Comparison of ENCODE assay signal across 8 cellular contexts in genomic region chr7:7180725-7181428, GRCh38. TPM values are rescaled to one million over a fixed set of nuclear protein-coding genes. Genes with fewer than 3 reads are reported as not detected.
DNase-seq lines count a peak whose midpoint lies in the region; ATAC-seq, FAIRE-seq and TF ChIP-seq lines count a peak whose summit lies in the region.

No MANE protein-coding gene starts in this region.

- peak overlapping the region; percentile 0; the same call in 1 of the 2 replicates for H2BK120ac ChIP-seq in IMR-90 (ENCODE audit: low read depth, low read length)

- H3K4me3 Mint-ChIP-seq in naive thymus-derived CD8-positive, alpha-beta T cell = peak overlapping the region; percentile 32 to 99 (median 93)

- no peaks in the 10 kb centered on the region for H3K9me3 Mint-ChIP-seq in naive thymus-derived CD8-positive, alpha-beta T cell

- H3K27ac ChIP-seq in ACC112 (ENCODE audit: low read depth, low read length) (peak overlapping the region; percentile 65), IMR-90 (ENCODE audit: insufficient read depth, low read length) (no peak overlapping the region), mammary epithelial cell (ENCODE audit: insufficient read depth, low read depth, low read length) (peak overlapping the region; percentile 88), caudate nucleus (ENCODE audit: low read depth, low read length) (no peak overlapping the region)

- BruUV-seq in IMR-90 (replicated peaks; lab: Mats Ljungman, UMichigan) (no TSS peak), mammary epithelial cell (replicated peaks; lab: Mats Ljungman, UMichigan) (no TSS peak)

- peaks cover 11% of the 10 kb centered on the region for H3K9me1 ChIP-seq in IMR-90 (ENCODE audit: insufficient read depth, low read length)

- H2AK5ac ChIP-seq in IMR-90 (ENCODE audit: low read depth, low read length) = peak overlapping the region; percentile 66; the same call in 1 of the 2 replicates

- H3K79me2 ChIP-seq in ACC112 (ENCODE audit: control insufficient read depth, insufficient read depth, low read length, unreplicated experiment) (peaks cover 57% of the 10 kb centered on the region), mammary epithelial cell (ENCODE audit: insufficient read depth, low read length) (peaks cover 45% of the 10 kb centered on the region)

- peaks cover 17 to 24% (median 19%) of the 10 kb centered on the region in 4 donors for H3K4me1 Mint-ChIP-seq in naive thymus-derived CD8-positive, alpha-beta T cell

- DNase-seq in IMR-90 = no peak
- DNase-seq in mammary epithelial cell = no peak
- no peak for DNase-seq in naive thymus-derived CD8-positive, alpha-beta T cell
- no peak for DNase-seq in GM19239 (ENCODE audit: insufficient read length, low spot score)
- DNase-seq in caudate nucleus (lab: John Stamatoyannopoulos, UW) = no peak

- TF ChIP-seq CTCF in IMR-90 (conservative IDR thresholded peaks at IDR 0.05; ENCODE audit: low read depth, low read length) = no peak
- TF ChIP-seq CTCF in mammary epithelial cell (conservative IDR thresholded peaks at IDR 0.05 in 1 of 2, IDR thresholded peaks at IDR 0.05 in 1 of 2; ENCODE audit: extremely low read depth in 1 of 2, insufficient read depth in 1 of 2, low read depth in 1 of 2, low read length in 2 of 2) = no peak

- H4K8ac ChIP-seq in IMR-90 (ENCODE audit: low read depth in 2 of 2, low read length in 2 of 2) = peak overlapping the region; percentile 1 to 25; a peak in 2 of 4 replicates

- H2BK15ac ChIP-seq in IMR-90 (ENCODE audit: low read depth, low read length) = no peak overlapping the region

- intact Hi-C loops in IMR-90 (cut with micrococcal nuclease) (loop anchor here (5.0 kb wide), 2 partner anchors 56 to 361 kb away; no protein-coding TSS in a partner anchor), mammary epithelial cell (cut with micrococcal nuclease) (loop anchor here (5.0 kb wide), 1 partner anchor 91 kb away; no protein-coding TSS in a partner anchor)

- H3K9me3 ChIP-seq in IMR-90 (ENCODE audit: control insufficient read depth, insufficient read depth, low read length) (no peaks in the 10 kb centered on the region), mammary epithelial cell (replicated peaks; ENCODE audit: insufficient read depth, low read length) (no peaks in the 10 kb centered on the region)

- H4K20me1 ChIP-seq in IMR-90 (ENCODE audit: insufficient read depth, low read length) = no peaks in the 10 kb centered on the region
- no peaks in the 10 kb centered on the region for H4K20me1 ChIP-seq in mammary epithelial cell (ENCODE audit: insufficient read depth, low read length)

- peak overlapping the region; percentile 86 to 99 (median 98) for H3K27ac Mint-ChIP-seq in naive thymus-derived CD8-positive, alpha-beta T cell

- H3K36me3 ChIP-seq in ACC112 (ENCODE audit: insufficient read depth, low read length) = no peaks in the 10 kb centered on the region
- H3K36me3 ChIP-seq in IMR-90 (ENCODE audit: control insufficient read depth, insufficient read depth, low read length) = no peaks in the 10 kb centered on the region
- H3K36me3 ChIP-seq in mammary epithelial cell (ENCODE audit: insufficient read depth, low read length) = no peaks in the 10 kb centered on the region

- peak overlapping the region; percentile 9 for H2BK5ac ChIP-seq in IMR-90 (ENCODE audit: low read depth, low read length, poor library complexity, severe bottlenecking)

- H4K91ac ChIP-seq in IMR-90 (ENCODE audit: insufficient read depth, low read depth, low read length) = no peak overlapping the region

- dilution Hi-C loops in IMR-90 (cut with HindIII; ENCODE audit: low sequenced_read_pairs, unreplicated experiment) = no loop called here
- dilution Hi-C loops in mammary epithelial cell (cut with HindIII; ENCODE audit: low sequenced_read_pairs) = no loop called here

- H2AFZ ChIP-seq in ACC112 (ENCODE audit: low read length, unreplicated experiment) (no peak overlapping the region), IMR-90 (replicated peaks; ENCODE audit: low read length, poor library complexity) (no peak overlapping the region), mammary epithelial cell (ENCODE audit: low read depth, low read length) (no peak overlapping the region)

- no peak overlapping the region for H3K18ac ChIP-seq in IMR-90 (ENCODE audit: low read depth, low read length)

- CTCF ChIA-PET in IMR-90 (lab: Yijun Ruan, JAX) (interaction anchor here (0.5 to 1.3 kb wide), 2 partner anchors 28 to 37 kb away, joined by 3 read pairs; no protein-coding TSS in a partner anchor), mammary epithelial cell (lab: Charles Lee; ENCODE audit: low non-redundant PET) (no interaction called here)

- peaks cover 7 to 15% of the 10 kb centered on the region in 2 experiments; a peak in 3 of 4 replicates for H3K79me1 ChIP-seq in IMR-90 (ENCODE audit: low read depth in 1 of 2, low read length in 2 of 2)

- ATAC-seq in IMR-90 (ENCODE audit: low read depth) = no peak
- no peak for ATAC-seq in naive thymus-derived CD8-positive, alpha-beta T cell
- no peak for ATAC-seq in HG03196 (IDR thresholded peaks at IDR 0.05; ENCODE audit: unreplicated experiment)
- no peak for ATAC-seq in HG02798 (IDR thresholded peaks at IDR 0.05; ENCODE audit: poor library complexity, unreplicated experiment)

- TF ChIP-seq RAD21 in IMR-90 (IDR thresholded peaks at IDR 0.05; ENCODE audit: low read length) = no peak

- H3K4me1 ChIP-seq in ACC112 (ENCODE audit: control insufficient read depth, insufficient read depth, low read length, unreplicated experiment) = peaks cover 50% of the 10 kb centered on the region
- peaks cover 3% of the 10 kb centered on the region for H3K4me1 ChIP-seq in IMR-90 (ENCODE audit: control insufficient read depth, insufficient read depth, low read length)
- peaks cover 60% of the 10 kb centered on the region for H3K4me1 ChIP-seq in mammary epithelial cell (ENCODE audit: insufficient read depth, low read length)

- H3K36me3 Mint-ChIP-seq in naive thymus-derived CD8-positive, alpha-beta T cell = peaks cover 0 to 7% (median 0%) of the 10 kb centered on the region in 3 donors

- in situ Hi-C loops in IMR-90 (cut with MboI; ENCODE audit: low sequenced_read_pairs) (no loop called here), mammary epithelial cell (cut with MboI; ENCODE audit: low sequenced_read_pairs in 2 of 2) (no loop called here)

- H2AK9ac ChIP-seq in IMR-90 (replicated peaks; ENCODE audit: low read depth, low read length, poor library complexity) = no peak overlapping the region

- no peak overlapping the region for H3K56ac ChIP-seq in IMR-90 (ENCODE audit: extremely low read depth, insufficient read depth, low read length)

- H3K14ac ChIP-seq in IMR-90 (replicated peaks; ENCODE audit: low read depth, low read length) = no peak overlapping the region

- no peak for FAIRE-seq in GM19239 (lab: Jason Lieb, UNC)

- TF ChIP-seq POLR2A in IMR-90 (IDR thresholded peaks at IDR 0.05; ENCODE audit: low read depth, low read length) = no peak

- no peaks in the 10 kb centered on the region for H3K27me3 ChIP-seq in ACC112 (ENCODE audit: insufficient read depth, low read length)
- H3K27me3 ChIP-seq in IMR-90 (ENCODE audit: control insufficient read depth, insufficient read depth, low read length) = no peaks in the 10 kb centered on the region
- no peaks in the 10 kb centered on the region for H3K27me3 ChIP-seq in mammary epithelial cell (ENCODE audit: insufficient read depth, low read length)

- 100% methylated on average over 3 of the region's 8 CpGs; no CpG with 5 or more reads in 1 of the 2 experiments for WGBS in IMR-90 (ENCODE audit: extremely low coverage in 2 of 2, insufficient read length in 1 of 2), 2 experiments
- 92% methylated on average over 8 of the region's 8 CpGs for WGBS in mammary epithelial cell (ENCODE audit: low coverage, missing lambda C conversion rate)

- H3K27me3 Mint-ChIP-seq in naive thymus-derived CD8-positive, alpha-beta T cell = no peaks in the 10 kb centered on the region

- H3K9ac ChIP-seq in IMR-90 (ENCODE audit: low read depth, low read length) (no peak overlapping the region), mammary epithelial cell (ENCODE audit: insufficient read depth, low read length) (no peak overlapping the region)

- POLR2A ChIA-PET in IMR-90 (lab: Charles Lee; ENCODE audit: unreplicated experiment) = no interaction called here
- POLR2A ChIA-PET in naive thymus-derived CD8-positive, alpha-beta T cell (lab: Charles Lee) = interaction anchor here (0.7 to 4.7 kb wide), 16 partner anchors 13 to 1158 kb away, joined by 3 to 96 read pairs (median 4); no protein-coding TSS in a partner anchor

- peak overlapping the region; percentile 15; the same call in 1 of the 2 replicates for H4K5ac ChIP-seq in IMR-90 (ENCODE audit: low read depth, low read length)

- peak overlapping the region; percentile 75; the same call in 1 of the 2 replicates for H3K23ac ChIP-seq in IMR-90 (ENCODE audit: low read depth, low read length)

- H3K4me3 ChIP-seq in ACC112 (ENCODE audit: low read depth, low read length) = peak overlapping the region; percentile 98
- no peak overlapping the region for H3K4me3 ChIP-seq in IMR-90 (ENCODE audit: insufficient read depth, low read depth, low read length)
- H3K4me3 ChIP-seq in mammary epithelial cell (replicated peaks in 1 of 3; ENCODE audit: insufficient read depth in 1 of 3, low read depth in 2 of 3, low read length in 3 of 3) = peak overlapping the region in 1 of 3 experiments; percentile 59

- peak overlapping the region; percentile 31; the same call in 1 of the 2 replicates for H2BK20ac ChIP-seq in IMR-90 (ENCODE audit: low read depth, low read length)

- peak overlapping the region; percentile 79; the same call in 1 of the 2 replicates for H3K4me2 ChIP-seq in IMR-90 (ENCODE audit: low read depth, low read length)
- peak overlapping the region; percentile 91 for H3K4me2 ChIP-seq in mammary epithelial cell (ENCODE audit: insufficient read depth, low read depth, low read length)

- no peak overlapping the region for H3K4ac ChIP-seq in IMR-90 (ENCODE audit: low read depth, low read length)

TF ChIP-seq in IMR-90, 13 proteins besides CTCF, POLR2A, EP300 and RAD21:
- TF ChIP-seq BHLHE40 (IDR thresholded peaks at IDR 0.05; ENCODE audit: low read depth, low read length) (no peak), NFE2L2 (IDR thresholded peaks at IDR 0.05; ENCODE audit: low read depth, low read length) (no peak)

RNA-seq across cellular contexts. Expression of gene C1GALT1, which starts 1.5 kb away (rescaled TPM):
- total RNA-seq in IMR-90 (2012; rRNA removed) (12.2 and 23.1 TPM in 2 replicates), mammary epithelial cell (10 to 100 TPM; 51.2 to 57.7 TPM)
- polyA plus RNA-seq in IMR-90 (2012; rRNA removed) (9.9 and 11.6 TPM in 2 replicates), mammary epithelial cell (27.5 TPM)
- polyA plus RNA-seq in IMR-90 (2012; cell fraction: cytosol; rRNA removed) = 8.5 and 15.2 TPM in 2 replicates
- polyA plus RNA-seq in IMR-90 (2012; cell fraction: nucleus; rRNA removed; ENCODE audit: low replicate concordance) = 1.8 and 6.6 TPM in 2 replicates
- polyA minus RNA-seq in mammary epithelial cell = 25.5 TPM
- total RNA-seq in naive thymus-derived CD8-positive, alpha-beta T cell = 10 to 100 TPM; 64.6 to 65.4 TPM
- polyA plus RNA-seq in naive thymus-derived CD8-positive, alpha-beta T cell = 10 to 100 TPM; 41.7 to 72.6 (median 63.4) TPM

Comparison
In these comparisons a context has a peak if more than half of its experiments do, and no peak if none do; other contexts are left out.
1. H3K27ac ChIP-seq: peak in ACC112 (single experiment) and mammary epithelial cell (single experiment); none in IMR-90 (single experiment) and caudate nucleus (single experiment).